22 cellular contexts compared by ENCODE assay signal in the genomic region with DNA sequence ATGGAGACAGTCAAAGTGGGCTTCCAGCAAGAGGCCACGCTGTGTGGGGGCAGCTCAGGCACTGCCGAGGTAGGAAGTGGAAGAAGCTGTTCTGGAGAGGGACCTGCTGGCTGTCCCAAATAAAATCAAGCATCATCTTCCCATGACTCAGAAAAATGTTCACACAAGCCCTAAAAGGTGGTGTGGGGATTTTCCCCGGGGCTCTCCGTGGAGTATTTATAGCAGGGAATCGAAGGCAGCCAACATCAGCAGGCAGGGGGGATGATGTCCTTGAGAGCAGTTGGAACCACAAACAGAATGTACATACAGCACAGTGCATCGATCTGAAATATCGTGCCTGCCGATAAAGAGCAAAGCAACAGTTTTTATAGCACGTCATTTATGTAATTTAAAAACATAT. TPM values are rescaled to one million over a fixed set of nuclear protein-coding genes. Genes with fewer than 3 reads are reported as not detected.
DNase-seq lines count a peak whose midpoint lies in the region; ATAC-seq, FAIRE-seq and TF ChIP-seq lines count a peak whose summit lies in the region.
"Had no signal": no experiment of that assay in that cellular context is flagged by ENCODE, and none has a peak within 500 bp of the region (broad histone marks: within the 10 kb centered on the region; RNA-seq: fewer than 3 reads in every experiment).

No MANE protein-coding gene starts in this region.

- TF ChIP-seq CTCF in pancreas (IDR thresholded peaks at IDR 0.05): no peak

- 21 to 25% methylated on average over 9 of the region's 9 CpGs for WGBS in pancreas, 2 donors

- no peaks in the 10 kb centered on the region for H3K9me3 ChIP-seq in pancreas
- H3K9me3 ChIP-seq: BE2C, HAP-1, SJSA1 had no signal

- ATAC-seq in pancreas: peak in 3 of 4 donors; percentile 34 to 81 (median 51)
- no peak for ATAC-seq in HG02678 (IDR thresholded peaks at IDR 0.05; ENCODE audit: unreplicated experiment)

- peaks cover 0 to 6% (median 0%) of the 10 kb centered on the region in 3 donors for H3K4me1 ChIP-seq in pancreas
- H3K4me1 ChIP-seq: BE2C, HAP-1, SJSA1 had no signal

- no peak overlapping the region for H3K27ac ChIP-seq in pancreas
- H3K27ac ChIP-seq: HL-60, PC-9, SJSA1 had no signal

- H3K27me3 ChIP-seq in pancreas: no peaks in the 10 kb centered on the region
- H3K27me3 ChIP-seq: BE2C had no signal

- DNase-seq in EH (ENCODE audit: low read depth) (peak; percentile 28), GM18507 (ENCODE audit: extremely low spot score, insufficient read length, low read depth) (no peak), RPMI7951 (ENCODE audit: low read depth) (peak; percentile 18), pancreas (no peak), anterior cingulate cortex (lab: John Stamatoyannopoulos, UW) (no peak), occipital lobe (lab: John Stamatoyannopoulos, UW) (no peak), medulla oblongata (ENCODE audit: extremely low spot score) (no peak)
- DNase-seq: BE2C; CD8-positive, alpha-beta memory T cell; DMS79 treated with DMSO at 0.1 percent for 48 hours; NCI-H1436 treated with DMSO at 0.1 percent for 48 hours; NCI-H2029 treated with DMSO at 0.1 percent for 48 hours; NCI-H774; PC-9 had no signal

- intact Hi-C loops in pancreas (cut with DNase I): no loop called here

- no peak overlapping the region for H3K4me3 ChIP-seq in pancreas
- H3K4me3 ChIP-seq: HAP-1, PC-9, SJSA1 had no signal

- FAIRE-seq in GM18507 (lab: Jason Lieb, UNC) (peak; percentile 33), pancreas (lab: Jason Lieb, UNC) (no peak)
- FAIRE-seq: D721Med, G401.6, HTR-8/SVneo had no signal

- no peaks in the 10 kb centered on the region for H3K36me3 ChIP-seq in pancreas
- H3K36me3 ChIP-seq: BE2C, HAP-1, SJSA1 had no signal

RNA-seq across cellular contexts. Expression of a gene that starts 27.6 kb away (rescaled TPM):
- total RNA-seq in RPMI7951 (2014; rRNA removed; shearing (Covaris generic)): not detected in 2 replicates
- total RNA-seq in pancreas: not detected
- polyA plus RNA-seq in pancreas: not detected
- total RNA-seq in occipital lobe: not detected
- total RNA-seq: CD8-positive, alpha-beta memory T cell; NCI-H460; PC-9; SJSA1 had no signal
- polyA plus RNA-seq: CD8-positive, alpha-beta memory T cell had no signal

Comparison
In these comparisons a context has a peak if more than half of its experiments do, and no peak if none do; other contexts are left out.
1. DNase-seq: peak in EH (single experiment) and RPMI7951 (single experiment); none in GM18507 (single experiment), pancreas (0 of 6), anterior cingulate cortex (0 of 58), occipital lobe (single experiment) and medulla oblongata (single experiment).